Comparison of ENCODE assay signal across 16 cellular contexts in the genomic region with DNA sequence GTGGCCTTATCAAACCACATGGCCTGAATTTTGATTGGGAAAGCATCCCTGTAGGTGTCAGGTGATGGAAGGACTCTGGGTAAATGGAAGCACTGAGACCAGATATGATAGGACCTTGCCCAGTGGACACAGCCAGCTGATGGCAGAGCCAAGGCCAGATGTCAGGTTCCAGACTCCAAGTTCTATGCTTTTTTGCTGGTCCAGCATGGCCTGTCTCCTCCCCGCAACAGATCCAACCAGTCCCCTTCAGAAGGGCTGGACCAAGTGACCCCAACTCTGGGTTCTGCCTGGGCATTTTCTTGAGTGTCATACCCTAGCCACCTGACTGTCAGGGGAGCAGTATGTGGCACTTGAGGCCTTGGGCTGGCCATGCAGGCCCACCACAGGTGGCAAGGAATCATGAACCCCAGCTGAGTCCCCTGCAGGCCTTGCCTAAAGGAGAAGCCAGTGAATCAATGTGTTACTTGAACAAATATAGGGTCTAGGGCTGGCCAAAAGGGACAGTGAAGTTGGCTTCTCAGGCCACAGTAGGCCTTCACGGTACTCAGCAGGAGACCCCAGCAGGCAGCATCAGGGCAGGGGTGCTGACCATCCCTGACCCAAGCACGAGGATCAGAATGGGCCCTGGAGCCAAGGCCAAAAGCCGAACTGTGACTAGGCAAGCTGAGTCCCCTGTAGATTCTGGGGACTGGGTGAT. TPM values are rescaled to one million over a fixed set of nuclear protein-coding genes. Genes with fewer than 3 reads are reported as not detected.
DNase-seq lines count a peak whose midpoint lies in the region; ATAC-seq, FAIRE-seq and TF ChIP-seq lines count a peak whose summit lies in the region.
"Had no signal": no experiment of that assay in that cellular context is flagged by ENCODE, and none has a peak within 500 bp of the region (broad histone marks: within the 10 kb centered on the region; RNA-seq: fewer than 3 reads in every experiment).

No MANE protein-coding gene starts in this region.

- H3K27me3 ChIP-seq in spleen (replicated peaks in 1 of 7) = no peaks in the 10 kb centered on the region
- H3K27me3 ChIP-seq: BLaER1 had no signal

- H3K4me3 Mint-ChIP-seq in activated CD4-positive, alpha-beta memory T cell treated with anti-CD3 and anti-CD28 coated beads, Interleukin-2, amount 10 ng/mL, durations not matched to agents 7 days and 5 days = no peak overlapping the region

- H3K36me3 ChIP-seq in HEK293 (ENCODE audit: control insufficient read depth in 2 of 2, insufficient read depth in 1 of 2, low read length in 2 of 2) (peaks cover 0 to 53% of the 10 kb centered on the region in 2 experiments; a peak in 1 of 3 replicates), kidney (ENCODE audit: control insufficient read depth in 1 of 2, insufficient read depth in 2 of 2, low read length in 2 of 2) (peaks cover 2 to 5% of the 10 kb centered on the region in 2 donors), spleen (peaks cover 0 to 7% (median 0%) of the 10 kb centered on the region in 6 donors)

- no peaks in the 10 kb centered on the region for H3K36me3 Mint-ChIP-seq in activated CD4-positive, alpha-beta memory T cell treated with anti-CD3 and anti-CD28 coated beads, Interleukin-2, amount 10 ng/mL, durations not matched to agents 7 days and 5 days (ENCODE audit: low read depth)

- intact Hi-C loops in kidney (cut with DNase I) = no loop called here
- intact Hi-C loops in spleen (cut with DNase I; ENCODE audit: low total_unique reads) = no loop called here

- no peaks in the 10 kb centered on the region for H3K9me3 Mint-ChIP-seq in activated CD4-positive, alpha-beta memory T cell treated with anti-CD3 and anti-CD28 coated beads, Interleukin-2, amount 10 ng/mL, durations not matched to agents 7 days and 5 days

- H3K4me1 Mint-ChIP-seq in activated CD4-positive, alpha-beta memory T cell treated with anti-CD3 and anti-CD28 coated beads, Interleukin-2, amount 10 ng/mL, durations not matched to agents 7 days and 5 days = no peaks in the 10 kb centered on the region

- FAIRE-seq in kidney (lab: Jason Lieb, UNC) = no peak

- no peaks in the 10 kb centered on the region for H3K4me1 ChIP-seq in HEK293 (ENCODE audit: control insufficient read depth, insufficient read depth, low read length)
- peaks cover 5 to 11% of the 10 kb centered on the region in 2 donors for H3K4me1 ChIP-seq in kidney (ENCODE audit: control insufficient read depth in 1 of 2, insufficient read depth in 1 of 2, low read depth in 1 of 2, low read length in 2 of 2)
- H3K4me1 ChIP-seq in spleen = peaks cover 0 to 44% (median 17%) of the 10 kb centered on the region in 6 donors

- H3K27ac Mint-ChIP-seq in activated CD4-positive, alpha-beta memory T cell treated with anti-CD3 and anti-CD28 coated beads, Interleukin-2, amount 10 ng/mL, durations not matched to agents 7 days and 5 days = no peak overlapping the region

- H3K9ac ChIP-seq in kidney (ENCODE audit: low read length in 2 of 2) = no peak overlapping the region
- H3K9ac ChIP-seq: BLaER1, GM23248 had no signal

- POLR2A ChIA-PET in HEK293 (lab: Yijun Ruan, JAX) = no interaction called here
- POLR2A ChIA-PET in activated CD4-positive, alpha-beta memory T cell treated with anti-CD3 and anti-CD28 coated beads, Interleukin-2, amount 10 ng/mL, durations not matched to agents 7 days and 5 days (lab: Charles Lee) = no interaction called here

- peak; percentile 3 for DNase-seq in activated CD4-positive, alpha-beta memory T cell treated with anti-CD3 and anti-CD28 coated beads, Interleukin-2, amount 10 ng/mL, durations not matched to agents 7 days and 5 days
- DNase-seq in kidney = peak; percentile 20
- DNase-seq in spleen = peak; percentile 40
- DNase-seq in NCI-H69 (lab: John Stamatoyannopoulos, UW) = no peak
- no peak for DNase-seq in activated CD4-positive, alpha-beta T cell treated with anti-CD3 and anti-CD28 coated beads for 1 hour
- DNase-seq: GF-D8, GM23248, KBM-7, NCI-H1092, NCI-H1694, NCI-H2107, PC-9 had no signal

- ATAC-seq in HG02610 (IDR thresholded peaks at IDR 0.05; ENCODE audit: unreplicated experiment) (no peak), GM19395 (IDR thresholded peaks at IDR 0.05; ENCODE audit: unreplicated experiment) (no peak)

- no peaks in the 10 kb centered on the region for H3K27me3 Mint-ChIP-seq in activated CD4-positive, alpha-beta memory T cell treated with anti-CD3 and anti-CD28 coated beads, Interleukin-2, amount 10 ng/mL, durations not matched to agents 7 days and 5 days

- CTCF ChIA-PET in HEK293 (lab: Yijun Ruan, JAX) = interaction anchor here (0.6 to 0.7 kb wide), 2 partner anchors 37 to 220 kb away, joined by 3 read pairs; no protein-coding TSS in a partner anchor
- CTCF ChIA-PET in activated CD4-positive, alpha-beta memory T cell treated with anti-CD3 and anti-CD28 coated beads, Interleukin-2, amount 10 ng/mL, durations not matched to agents 7 days and 5 days (lab: Charles Lee) = no interaction called here

- H3K27ac ChIP-seq in HEK293 (ENCODE audit: extremely low read depth, low read depth, low read length) = no peak overlapping the region
- no peak overlapping the region for H3K27ac ChIP-seq in kidney (ENCODE audit: low read depth in 2 of 2, low read length in 2 of 2)
- H3K27ac ChIP-seq in spleen = no peak overlapping the region
- H3K27ac ChIP-seq: BLaER1, GM23248, PC-9 had no signal

- TF ChIP-seq CTCF in HEK293 (tag by site-specific recombination; IDR thresholded peaks at IDR 0.05) (no peak), kidney (IDR thresholded peaks at IDR 0.05; ENCODE audit: borderline replicate concordance, extremely low read depth, insufficient read depth) (no peak), spleen (IDR thresholded peaks at IDR 0.05 in 8 of 11, conservative IDR thresholded peaks at IDR 0.05 in 3 of 11) (no peak)

- no peak overlapping the region for H3K4me3 ChIP-seq in HEK293 (ENCODE audit: low read depth, low read length)
- H3K4me3 ChIP-seq in kidney (ENCODE audit: low read length in 2 of 2) = no peak overlapping the region
- H3K4me3 ChIP-seq in spleen = no peak overlapping the region
- H3K4me3 ChIP-seq: BLaER1, GM23248, PC-9 had no signal

- TF ChIP-seq POLR2A in spleen (IDR thresholded peaks at IDR 0.05) = no peak

- H3K9me3 ChIP-seq in HEK293 (ENCODE audit: control insufficient read depth, insufficient read depth, low read depth, low read length) (no peaks in the 10 kb centered on the region), kidney (ENCODE audit: control insufficient read depth in 1 of 2, low read length in 2 of 2) (no peaks in the 10 kb centered on the region), spleen (no peaks in the 10 kb centered on the region)
- H3K9me3 ChIP-seq: BLaER1 had no signal

- 90 to 96% (median 93%) methylated on average over 3 to 4 of the region's 4 CpGs for WGBS in spleen, 5 donors

TF ChIP-seq in HEK293, 187 proteins besides CTCF, POLR2A, EP300 and RAD21:
- TF ChIP-seq ZIC2 (tag by site-specific recombination; IDR thresholded peaks at IDR 0.05) (peak; percentile 28), ZNF132 (tag by site-specific recombination; IDR thresholded peaks at IDR 0.05; ENCODE audit: borderline replicate concordance) (no peak)

RNA-seq across cellular contexts. Expression of gene KCNQ1OT1, which starts 27.1 kb away (rescaled TPM):
- total RNA-seq in activated CD4-positive, alpha-beta memory T cell treated with anti-CD3 and anti-CD28 coated beads, Interleukin-2, amount 10 ng/mL, durations not matched to agents 7 days and 5 days = under 1 TPM; 0.25 to 0.28 TPM
- total RNA-seq in kidney = 4.4 TPM
- 0.22 TPM for polyA plus RNA-seq in kidney (ENCODE audit: insufficient read depth, low read depth, low replicate concordance)
- total RNA-seq in spleen = 1 to 10 TPM in 6 of 7 donors, under 1 TPM in 1; 0.87 to 3.1 (median 2.1) TPM
- polyA plus RNA-seq in spleen = under 1 TPM; 0.02 to 0.16 (median 0.02) TPM

Comparison
In these comparisons a context has a peak if more than half of its experiments do, and no peak if none do; other contexts are left out.
1. DNase-seq: peak in activated CD4-positive, alpha-beta memory T cell treated with anti-CD3 and anti-CD28 coated beads, Interleukin-2, amount 10 ng/mL, durations not matched to agents 7 days and 5 days (single experiment), kidney (single experiment) and spleen (single experiment); none in NCI-H69 (single experiment) and activated CD4-positive, alpha-beta T cell treated with anti-CD3 and anti-CD28 coated beads for 1 hour (single experiment).